ENCODE assay signal across 17 cellular contexts in genomic region chr15:101044625-101045235, GRCh38.
DNase-seq lines count a peak whose midpoint lies in the region; ATAC-seq and TF ChIP-seq lines count a peak whose summit lies in the region.
"Had no signal": no experiment of that assay in that cellular context is flagged by ENCODE, and none has a peak within 500 bp of the region (broad histone marks: within the 10 kb centered on the region; RNA-seq: fewer than 3 reads in every experiment).

No MANE protein-coding gene starts in this region.

- no peaks in the 10 kb centered on the region for H4K20me1 ChIP-seq in neural progenitor cell (ENCODE audit: low read depth)

- no peak for TF ChIP-seq POLR2A in suprapubic skin (IDR thresholded peaks at IDR 0.05)

- DNase-seq in RWPE2 (ENCODE audit: low spot score), result peak; percentile 29
- DNase-seq in colonic mucosa, result peak; percentile 8
- peak; percentile 1 for DNase-seq in lower lobe of right lung
- DNase-seq in suprapubic skin (ENCODE audit: low spot score in 2 of 2), result peak; percentile 34 to 38
- no peak for DNase-seq in neural progenitor cell (ENCODE audit: low spot score)
- no peak for DNase-seq in activated CD4-positive, CD25-positive, alpha-beta regulatory T cell (lab: John Stamatoyannopoulos, UW)
- DNase-seq: activated CD4-positive, CD25-positive, alpha-beta regulatory T cell treated with anti-CD3 and anti-CD28 coated beads, Interleukin-2, amount 50 U/mL, for 72 hours; amygdala; central memory CD4-positive, alpha-beta T cell; effector memory CD4-positive, alpha-beta T cell; hypothalamus; kidney glomerular epithelial cell; midbrain; NCI-H146; SK-N-SH had no signal

- H3K4me2 ChIP-seq in neural progenitor cell, result no peak overlapping the region
- H3K4me2 ChIP-seq: SK-N-SH had no signal

- no peaks in the 10 kb centered on the region for H3F3A ChIP-seq in neural progenitor cell (ENCODE audit: low read depth)

- H3K36me3 Mint-ChIP-seq in neural progenitor cell, result no peaks in the 10 kb centered on the region

- H3K27me3 ChIP-seq in RWPE2 (ENCODE audit: insufficient read depth, poor library complexity, severe bottlenecking) (no peaks in the 10 kb centered on the region), colonic mucosa (no peaks in the 10 kb centered on the region), lower lobe of right lung (ENCODE audit: low read depth) (no peaks in the 10 kb centered on the region), suprapubic skin (no peaks in the 10 kb centered on the region), neural progenitor cell (peaks cover 39% of the 10 kb centered on the region)
- H3K27me3 ChIP-seq: neutrophil had no signal

- no peaks in the 10 kb centered on the region for H3K79me2 ChIP-seq in neural progenitor cell (ENCODE audit: low read depth)

- no peak overlapping the region for H3K27ac Mint-ChIP-seq in neural progenitor cell

- H3K4me3 ChIP-seq in RWPE2 (ENCODE audit: severe bottlenecking) (no peak overlapping the region), colonic mucosa (no peak overlapping the region), lower lobe of right lung (no peak overlapping the region), suprapubic skin (no peak overlapping the region), neural progenitor cell (no peak overlapping the region)

- H3K9me3 ChIP-seq in RWPE2 (ENCODE audit: severe bottlenecking), result peaks cover 3% of the 10 kb centered on the region
- no peaks in the 10 kb centered on the region for H3K9me3 ChIP-seq in colonic mucosa
- no peaks in the 10 kb centered on the region for H3K9me3 ChIP-seq in lower lobe of right lung
- H3K9me3 ChIP-seq in suprapubic skin, result no peaks in the 10 kb centered on the region
- no peaks in the 10 kb centered on the region for H3K9me3 ChIP-seq in neural progenitor cell (ENCODE audit: low read depth)
- H3K9me3 ChIP-seq: neutrophil had no signal

- H3K9ac ChIP-seq in colonic mucosa (ENCODE audit: low read depth in 2 of 2, low read length in 2 of 2), result no peak overlapping the region
- H3K9ac ChIP-seq in neural progenitor cell, result no peak overlapping the region
- H3K9ac ChIP-seq: SK-N-SH had no signal

- H2AFZ ChIP-seq in neural progenitor cell (replicated peaks), result no peak overlapping the region

- H3K4me1 ChIP-seq in RWPE2 (ENCODE audit: insufficient read depth, poor library complexity, severe bottlenecking) (no peaks in the 10 kb centered on the region), colonic mucosa (no peaks in the 10 kb centered on the region), lower lobe of right lung (peaks cover 5% of the 10 kb centered on the region), suprapubic skin (no peaks in the 10 kb centered on the region), neural progenitor cell (peaks cover 13% of the 10 kb centered on the region)

- peaks cover 9% of the 10 kb centered on the region for H3K27me3 Mint-ChIP-seq in neural progenitor cell (ENCODE audit: insufficient read depth, low read depth)

- intact Hi-C loops in colonic mucosa (cut with DNase I), result no loop called here
- intact Hi-C loops in lower lobe of right lung (cut with DNase I), result no loop called here

- peaks cover 11% of the 10 kb centered on the region; the same call in 1 of the 2 replicates for H3K36me3 ChIP-seq in RWPE2 (ENCODE audit: low read depth)
- no peaks in the 10 kb centered on the region for H3K36me3 ChIP-seq in colonic mucosa
- H3K36me3 ChIP-seq in lower lobe of right lung, result peaks cover 34% of the 10 kb centered on the region
- peaks cover 47% of the 10 kb centered on the region for H3K36me3 ChIP-seq in suprapubic skin
- no peaks in the 10 kb centered on the region for H3K36me3 ChIP-seq in neural progenitor cell

- H3K4me3 Mint-ChIP-seq in neural progenitor cell, result no peak overlapping the region

- TF ChIP-seq EP300 in suprapubic skin (IDR thresholded peaks at IDR 0.05), result no peak

- H3K9me3 Mint-ChIP-seq in neural progenitor cell, result no peaks in the 10 kb centered on the region

- TF ChIP-seq CTCF in RWPE2 (IDR thresholded peaks at IDR 0.05; ENCODE audit: poor library complexity, severe bottlenecking) (no peak), colonic mucosa (IDR thresholded peaks at IDR 0.05) (no peak), lower lobe of right lung (IDR thresholded peaks at IDR 0.05) (no peak), suprapubic skin (IDR thresholded peaks at IDR 0.05) (no peak), neural progenitor cell (IDR thresholded peaks at IDR 0.05) (no peak)

- 93% methylated on average over 11 of the region's 11 CpGs for WGBS in suprapubic skin

- no peak overlapping the region for H3K27ac ChIP-seq in RWPE2 (ENCODE audit: poor library complexity, severe bottlenecking)
- no peak overlapping the region for H3K27ac ChIP-seq in colonic mucosa
- H3K27ac ChIP-seq in lower lobe of right lung, result peak overlapping the region; percentile 28
- no peak overlapping the region for H3K27ac ChIP-seq in suprapubic skin
- H3K27ac ChIP-seq in neural progenitor cell, result no peak overlapping the region
- H3K27ac ChIP-seq: neutrophil had no signal

- H3K4me1 Mint-ChIP-seq in neural progenitor cell, result peaks cover 35% of the 10 kb centered on the region

- ATAC-seq in RWPE2 (ENCODE audit: low read depth) (no peak; the same call in 2 of the 3 replicates), lower lobe of right lung (no peak), HG02571 (IDR thresholded peaks at IDR 0.05; ENCODE audit: unreplicated experiment) (no peak)

Comparison
In these comparisons a context has a peak if more than half of its experiments do, and no peak if none do; other contexts are left out.
1. DNase-seq: peak in RWPE2 (single experiment), colonic mucosa (single experiment), lower lobe of right lung (single experiment) and suprapubic skin (2 of 2); none in neural progenitor cell (single experiment) and activated CD4-positive, CD25-positive, alpha-beta regulatory T cell (0 of 4).